ENCODE assay signal across 17 cellular contexts in genomic region chr5:7970816-7971215, GRCh38.
DNase-seq lines count a peak whose midpoint lies in the region; ATAC-seq and TF ChIP-seq lines count a peak whose summit lies in the region.
"Had no signal": no experiment of that assay in that cellular context is flagged by ENCODE, and none has a peak within 500 bp of the region (broad histone marks: within the 10 kb centered on the region; RNA-seq: fewer than 3 reads in every experiment).

No MANE protein-coding gene starts in this region.

- peaks cover 11 to 16% (median 13%) of the 10 kb centered on the region in 3 donors for H3K4me1 Mint-ChIP-seq in IgD-negative memory B cell
- H3K4me1 Mint-ChIP-seq: activated naive CD8-positive, alpha-beta T cell treated with anti-CD3 and anti-CD28 coated beads, Interleukin-2, amount 10 ng/mL, durations not matched to agents 7 days and 5 days had no signal

- POLR2A ChIA-PET in GM10248 (lab: Yijun Ruan, JAX) = no interaction called here

- DNase-seq in spleen (no peak), GM10248 (ENCODE audit: extremely low spot score) (no peak), NCI-H1417 treated with DMSO at 0.1 percent for 48 hours (lab: John Stamatoyannopoulos, UW) (no peak), NK-92 (lab: John Stamatoyannopoulos, UW; ENCODE audit: unreplicated experiment) (no peak)
- DNase-seq: activated naive CD8-positive, alpha-beta T cell treated with anti-CD3 and anti-CD28 coated beads, Interleukin-2, amount 10 ng/mL, durations not matched to agents 7 days and 5 days; heart right ventricle; left cardiac atrium; NCI-H146; NCI-H69; SIG-M5 had no signal

- no peaks in the 10 kb centered on the region for H3K27me3 ChIP-seq in spleen (replicated peaks in 1 of 7)
- H3K27me3 ChIP-seq: heart right ventricle had no signal

- no peak for TF ChIP-seq CTCF in spleen (IDR thresholded peaks at IDR 0.05 in 8 of 11, conservative IDR thresholded peaks at IDR 0.05 in 3 of 11)
- no peak for TF ChIP-seq CTCF in GM10248 (IDR thresholded peaks at IDR 0.05; ENCODE audit: control extremely low read depth, extremely low read depth, low read depth, missing control alignments)

- no peak for TF ChIP-seq POLR2A in spleen (IDR thresholded peaks at IDR 0.05)

- CTCF ChIA-PET in GM10248 (lab: Yijun Ruan, JAX) = interaction anchor here (1.1 to 1.2 kb wide), 2 partner anchors 9 to 13 kb away, joined by 3 read pairs; no protein-coding TSS in a partner anchor

- intact Hi-C loops in spleen (cut with DNase I; ENCODE audit: low total_unique reads) = no loop called here

- WGBS in spleen, 5 donors = 70 to 87% (median 73%) methylated on average over 3 of the region's 3 CpGs

- H3K4me1 ChIP-seq in spleen = no peaks in the 10 kb centered on the region
- H3K4me1 ChIP-seq: heart right ventricle had no signal

- H3K27ac Mint-ChIP-seq in IgD-negative memory B cell = peak overlapping the region in 1 of 3 donors; percentile 59
- H3K27ac Mint-ChIP-seq: activated naive CD8-positive, alpha-beta T cell treated with anti-CD3 and anti-CD28 coated beads, Interleukin-2, amount 10 ng/mL, durations not matched to agents 7 days and 5 days; natural killer cell treated with Interleukin-12 subunit alpha and Interleukin-12 subunit beta and Interleukin-15 and Interleukin-18, amount 100 ng/mL, for 72 hours; stimulated activated naive CD8-positive, alpha-beta T cell treated with anti-CD3 and anti-CD28 coated beads, Interleukin-15, Interleukin-2, amounts not matched to agents 100 ng/mL and 50 ng/mL, for 24 hours had no signal

- H3K27me3 Mint-ChIP-seq in IgD-negative memory B cell = peaks cover 2% of the 10 kb centered on the region
- H3K27me3 Mint-ChIP-seq: activated naive CD8-positive, alpha-beta T cell treated with anti-CD3 and anti-CD28 coated beads, Interleukin-2, amount 10 ng/mL, durations not matched to agents 7 days and 5 days; natural killer cell treated with Interleukin-12 subunit alpha and Interleukin-12 subunit beta and Interleukin-15 and Interleukin-18, amount 100 ng/mL, for 72 hours had no signal

- no peak overlapping the region for H3K27ac ChIP-seq in spleen
- H3K27ac ChIP-seq: epithelial cell of prostate, heart right ventricle had no signal

- no peaks in the 10 kb centered on the region for H3K36me3 ChIP-seq in spleen
- H3K36me3 ChIP-seq: heart right ventricle had no signal

- peaks cover 0 to 12% (median 2%) of the 10 kb centered on the region in 3 donors for H3K9me3 Mint-ChIP-seq in IgD-negative memory B cell
- H3K9me3 Mint-ChIP-seq: stimulated activated naive CD8-positive, alpha-beta T cell treated with anti-CD3 and anti-CD28 coated beads, Interleukin-15, Interleukin-2, amounts not matched to agents 100 ng/mL and 50 ng/mL, for 24 hours had no signal

- H3K4me3 ChIP-seq in spleen = no peak overlapping the region
- H3K4me3 ChIP-seq: heart right ventricle had no signal

- peak overlapping the region in 3 of 4 donors; percentile 0 to 71 (median 9) for H3K4me3 Mint-ChIP-seq in IgD-negative memory B cell
- H3K4me3 Mint-ChIP-seq: activated naive CD8-positive, alpha-beta T cell treated with anti-CD3 and anti-CD28 coated beads, Interleukin-2, amount 10 ng/mL, durations not matched to agents 7 days and 5 days; natural killer cell treated with Interleukin-12 subunit alpha and Interleukin-12 subunit beta and Interleukin-15 and Interleukin-18, amount 100 ng/mL, for 72 hours; stimulated activated naive CD8-positive, alpha-beta T cell treated with anti-CD3 and anti-CD28 coated beads, Interleukin-15, Interleukin-2, amounts not matched to agents 100 ng/mL and 50 ng/mL, for 24 hours had no signal

- no peaks in the 10 kb centered on the region for H3K36me3 Mint-ChIP-seq in IgD-negative memory B cell
- H3K36me3 Mint-ChIP-seq: activated naive CD8-positive, alpha-beta T cell treated with anti-CD3 and anti-CD28 coated beads, Interleukin-2, amount 10 ng/mL, durations not matched to agents 7 days and 5 days; natural killer cell treated with Interleukin-12 subunit alpha and Interleukin-12 subunit beta and Interleukin-15 and Interleukin-18, amount 100 ng/mL, for 72 hours had no signal

- ATAC-seq in GM18508 (IDR thresholded peaks at IDR 0.05; ENCODE audit: insufficient read depth, unreplicated experiment) = peak; percentile 75
- ATAC-seq in GM21526 (IDR thresholded peaks at IDR 0.05; ENCODE audit: low FRiP score, unreplicated experiment) = peak; percentile 88
- peak; percentile 78 for ATAC-seq in HG03025 (IDR thresholded peaks at IDR 0.05; ENCODE audit: low FRiP score, unreplicated experiment)
- ATAC-seq: heart right ventricle; left cardiac atrium; natural killer cell treated with Interleukin-12 subunit alpha and Interleukin-12 subunit beta and Interleukin-15 and Interleukin-18, amount 100 ng/mL, for 72 hours had no signal

- H3K9me3 ChIP-seq in spleen = peaks cover 0 to 5% (median 0%) of the 10 kb centered on the region in 8 donors
